In the genomic region with DNA sequence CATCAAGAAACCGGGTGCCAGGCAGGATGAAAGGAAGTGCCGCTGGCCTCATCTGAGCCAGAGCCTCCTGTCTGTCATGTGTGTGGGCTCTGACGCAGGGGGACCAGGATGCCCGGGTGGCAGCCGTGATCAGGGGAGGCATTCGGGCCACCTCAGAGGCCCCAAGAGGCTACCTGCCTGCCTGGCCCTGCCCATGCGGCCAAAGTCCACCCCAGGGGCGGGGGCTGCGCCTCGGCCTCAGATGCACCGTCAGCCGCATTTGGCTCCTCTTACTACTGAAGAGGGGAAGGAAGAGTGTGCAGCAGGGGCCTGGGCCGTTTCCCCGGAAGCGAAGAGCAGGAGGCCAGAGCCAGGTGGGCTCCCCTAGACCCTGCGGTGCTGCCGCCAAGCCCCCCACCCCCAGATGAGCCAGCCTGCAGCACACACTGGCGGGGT, we compare ENCODE assay signal across 25 cellular contexts. TPM values are rescaled to one million over a fixed set of nuclear protein-coding genes. Genes with fewer than 3 reads are reported as not detected.
"Had no signal": no experiment of that assay in that cellular context is flagged by ENCODE, and none has a peak within 500 bp of the region (broad histone marks: within the 10 kb centered on the region; RNA-seq: fewer than 3 reads in every experiment).

No MANE protein-coding gene starts in this region.

- H3K27ac Mint-ChIP-seq: activated B cell treated with CpG ODN at 0.5 μM for 24 hours; activated CD8-positive, alpha-beta T cell treated with anti-CD3 and anti-CD28 coated beads for 36 hours; activated naive CD4-positive, alpha-beta T cell treated with anti-CD3 and anti-CD28 coated beads, Interleukin-2, amount 50 U/mL, for 72 hours; activated T-helper 2 cell treated with anti-CD3 and anti-CD28 coated beads, Interferon-gamma antibody, Interleukin-2, Interleukin-4, amounts not matched to agents 10 μg/mL and 5 μg/mL and 100 μg/mL, durations not matched to agents 14 hours and 24 hours and 36 hours; nephron progenitor cell; progenitor cell of endocrine pancreas; stimulated activated naive B cell treated with anti-CD40 and anti-IgM and Interleukin-4, amounts not matched to agents 10 μg/mL and 1 μg/mL and 100 μg/mL, for 72 hours had no signal

- H3K9me3 ChIP-seq: breast epithelium, esophagus muscularis mucosa, heart left ventricle, left ventricle myocardium inferior, ovary, tibial nerve had no signal

- DNase-seq: activated B cell treated with CpG ODN at 0.5 μM for 24 hours; activated CD4-positive, alpha-beta T cell treated with anti-CD3 and anti-CD28 coated beads, Interleukin-2, amount 50 U/mL, for 1 hour; activated CD8-positive, alpha-beta T cell treated with anti-CD3 and anti-CD28 coated beads for 36 hours; activated T-cell treated with anti-CD3 and anti-CD28 coated beads, Interleukin-2, amount 50 U/mL, for 4 hours; central memory CD4-positive, alpha-beta T cell; foreskin keratinocyte; kidney glomerular epithelial cell; left ventricle myocardium inferior; mesendoderm; nephron progenitor cell; ovary; stimulated activated CD4-positive, alpha-beta T cell treated with anti-CD3 and anti-CD28 coated beads, Interleukin-1b, Interleukin-23, amount 100 ng/mL, for 48 hours; stimulated activated CD4-positive, alpha-beta T cell treated with anti-CD3 and anti-CD28 coated beads, Interleukin-4, amount 100 ng/mL, for 4 hours; stimulated activated naive B cell treated with anti-CD40 and anti-IgM and Interleukin-4, amounts not matched to agents 10 μg/mL and 1 μg/mL and 100 μg/mL, for 72 hours had no signal

- H3K36me3 Mint-ChIP-seq: activated naive CD4-positive, alpha-beta T cell treated with anti-CD3 and anti-CD28 coated beads, Interleukin-2, amount 50 U/mL, for 72 hours; stimulated activated naive B cell treated with anti-CD40 and anti-IgM and Interleukin-4, amounts not matched to agents 10 μg/mL and 1 μg/mL and 100 μg/mL, for 72 hours had no signal

- H3K4me3 Mint-ChIP-seq: activated B cell treated with CpG ODN at 0.5 μM for 24 hours; activated CD8-positive, alpha-beta T cell treated with anti-CD3 and anti-CD28 coated beads for 36 hours; activated T-cell treated with anti-CD3 and anti-CD28 coated beads, Interleukin-2, amount 50 U/mL, for 4 hours; nephron progenitor cell; stimulated activated naive B cell treated with anti-CD40 and anti-IgM and Interleukin-4, amounts not matched to agents 10 μg/mL and 1 μg/mL and 100 μg/mL, for 72 hours had no signal

- H3K4me1 ChIP-seq: breast epithelium, foreskin keratinocyte had no signal

- ATAC-seq: activated CD8-positive, alpha-beta T cell treated with anti-CD3 and anti-CD28 coated beads for 36 hours; activated T-cell treated with anti-CD3 and anti-CD28 coated beads, Interleukin-2, amount 50 U/mL, for 4 hours; foreskin keratinocyte; heart left ventricle; sciatic nerve; stimulated activated naive B cell treated with anti-CD40 and anti-IgM and Interleukin-4, amounts not matched to agents 10 μg/mL and 1 μg/mL and 100 μg/mL, for 72 hours had no signal

- H3K27ac ChIP-seq: breast epithelium, esophagus muscularis mucosa, foreskin keratinocyte, heart left ventricle, left ventricle myocardium inferior, ovary, skin epidermis, tibial nerve had no signal

- H3K4me1 Mint-ChIP-seq: activated B cell treated with CpG ODN at 0.5 μM for 24 hours; stimulated activated naive B cell treated with anti-CD40 and anti-IgM and Interleukin-4, amounts not matched to agents 10 μg/mL and 1 μg/mL and 100 μg/mL, for 72 hours had no signal

- H3K9me3 Mint-ChIP-seq: activated B cell treated with CpG ODN at 0.5 μM for 24 hours; activated CD8-positive, alpha-beta T cell treated with anti-CD3 and anti-CD28 coated beads for 36 hours; activated naive CD4-positive, alpha-beta T cell treated with anti-CD3 and anti-CD28 coated beads, Interleukin-2, amount 50 U/mL, for 72 hours; activated T-cell treated with anti-CD3 and anti-CD28 coated beads, Interleukin-2, amount 50 U/mL, for 4 hours; activated T-helper 2 cell treated with anti-CD3 and anti-CD28 coated beads, Interferon-gamma antibody, Interleukin-2, Interleukin-4, amounts not matched to agents 10 μg/mL and 5 μg/mL and 100 μg/mL, durations not matched to agents 14 hours and 24 hours and 36 hours; nephron progenitor cell; stimulated activated naive B cell treated with anti-CD40 and anti-IgM and Interleukin-4, amounts not matched to agents 10 μg/mL and 1 μg/mL and 100 μg/mL, for 72 hours had no signal

- H3K36me3 ChIP-seq: breast epithelium, esophagus muscularis mucosa, heart left ventricle, left ventricle myocardium inferior, ovary, tibial nerve had no signal

- H3K4me3 ChIP-seq: breast epithelium, esophagus muscularis mucosa, heart left ventricle, left ventricle myocardium inferior, lung, ovary, skin epidermis, tibial nerve had no signal

- H3K27me3 ChIP-seq: heart left ventricle, ovary had no signal

- H3K27me3 Mint-ChIP-seq: activated CD8-positive, alpha-beta T cell treated with anti-CD3 and anti-CD28 coated beads for 36 hours had no signal

RNA-seq across cellular contexts. Expression of a gene that starts 34.0 kb away (rescaled TPM):
- total RNA-seq: foreskin keratinocyte, myocyte had no signal
